In the genomic region with DNA sequence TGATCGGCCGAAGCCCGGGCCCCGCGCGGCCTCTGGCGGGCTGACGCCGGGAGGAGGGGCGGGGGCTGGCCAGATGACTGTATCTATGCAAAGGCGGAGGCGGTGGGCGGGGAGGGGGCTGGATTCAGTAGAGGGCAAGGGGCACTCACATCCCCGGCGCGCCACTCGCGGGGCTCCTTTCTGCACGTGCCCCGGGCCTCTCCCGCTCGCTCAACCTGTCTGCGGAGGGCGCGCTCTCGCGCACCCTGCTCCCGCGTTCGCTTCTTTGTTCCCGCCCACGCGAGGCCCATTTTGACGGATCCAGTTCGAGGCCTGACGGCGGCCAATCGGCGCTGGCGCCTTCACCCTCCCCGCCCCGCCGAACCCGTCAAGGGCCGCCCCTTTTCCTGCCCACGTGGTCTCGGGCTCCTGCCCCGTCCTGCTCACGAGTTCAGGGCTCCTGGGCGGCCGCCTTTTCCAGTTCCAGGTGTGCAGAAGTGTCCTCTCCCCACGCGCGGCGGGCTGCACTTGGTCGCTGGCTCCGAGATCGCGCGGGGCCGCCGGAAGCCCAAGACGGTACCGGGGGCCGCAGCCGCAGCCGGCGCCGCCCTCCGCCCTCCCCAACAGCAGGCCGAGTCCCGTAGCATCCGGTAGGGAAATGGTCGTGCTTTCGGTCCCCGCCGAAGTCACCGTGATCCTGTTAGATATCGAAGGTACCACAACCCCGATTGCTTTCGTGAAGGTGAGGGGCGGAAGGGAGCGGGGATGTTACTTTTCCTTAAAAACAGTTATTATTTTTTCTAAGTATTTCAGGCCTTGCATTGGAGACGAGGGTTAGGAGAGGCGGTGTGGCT, we compare ENCODE assay signal across 8 cellular contexts. TPM values are rescaled to one million over a fixed set of nuclear protein-coding genes. Genes with fewer than 3 reads are reported as not detected.
A peak's percentile ranks its signal among the peaks of the same experiment; 100 is the strongest.
DNase-seq lines count a peak whose midpoint lies in the region; ATAC-seq lines count a peak whose summit lies in the region.

A gene (plus strand): TSS at position 398 of the 833 bp plus-strand sequence. CDS start 240 bp downstream, at position 638.
A gene (minus strand): TSS at position 270 of the 833 bp plus-strand sequence. CDS start 772 bp downstream, outside the sequence.

- ATAC-seq in GM18499 (IDR thresholded peaks at IDR 0.05; ENCODE audit: insufficient read depth, unreplicated experiment) (peak; percentile 62), HG02943 (IDR thresholded peaks at IDR 0.05; ENCODE audit: low read depth, unreplicated experiment) (peak; percentile 76), right cardiac atrium (peak; percentile 91 to 93), aorta (ENCODE audit: low FRiP score) (peak; percentile 94)

- H3K27ac ChIP-seq in right cardiac atrium (ENCODE audit: low read length), result peak within 1 kb of the TSS; percentile 95
- peak within 1 kb of the TSS; percentile 97 for H3K27ac ChIP-seq in rectal smooth muscle tissue (ENCODE audit: low read depth, low read length)
- peak within 1 kb of the TSS; percentile 64 to 97 for H3K27ac ChIP-seq in aorta (ENCODE audit: low read depth in 1 of 2, low read length in 2 of 2)

- H3K27me3 ChIP-seq in right cardiac atrium (ENCODE audit: control insufficient read depth, insufficient read depth) (no peaks in the 10 kb centered on the region), rectal smooth muscle tissue (ENCODE audit: control insufficient read depth, insufficient read depth, low read length) (no peaks in the 10 kb centered on the region), aorta (ENCODE audit: control insufficient read depth in 1 of 2, insufficient read depth in 2 of 2, low read length in 1 of 2) (no peaks in the 10 kb centered on the region)

- H3K36me3 ChIP-seq in rectal smooth muscle tissue (ENCODE audit: control insufficient read depth, insufficient read depth, low read length) (peaks cover 14% of the 10 kb centered on the region), aorta (ENCODE audit: control insufficient read depth in 1 of 2, insufficient read depth in 2 of 2, low read length in 1 of 2) (peaks cover 1 to 3% of the 10 kb centered on the region in 2 donors)

- H3K4me1 ChIP-seq in right cardiac atrium (ENCODE audit: control insufficient read depth, insufficient read depth, low read length) (peaks cover 3% of the 10 kb centered on the region), rectal smooth muscle tissue (ENCODE audit: control insufficient read depth, insufficient read depth, low read length) (peaks cover 23% of the 10 kb centered on the region), aorta (ENCODE audit: control insufficient read depth in 1 of 2, insufficient read depth in 2 of 2, low read length in 2 of 2) (peaks cover 0 to 6% of the 10 kb centered on the region in 2 donors)

- DNase-seq in NCI-H187 treated with DMSO at 0.1 percent for 48 hours (lab: John Stamatoyannopoulos, UW) (peak; percentile 85), anterior cingulate cortex (lab: John Stamatoyannopoulos, UW) (peak; percentile 81 to 98 (median 96)), right cardiac atrium (peak; percentile 96 to 98 (median 98)), aorta (peak; percentile 98 to 99)

- H3K4me3 ChIP-seq in right cardiac atrium (ENCODE audit: low read length) (peak within 1 kb of the TSS; percentile 64), rectal smooth muscle tissue (ENCODE audit: low read length) (peak within 1 kb of the TSS; percentile 98), aorta (ENCODE audit: low read length in 2 of 2) (peak within 1 kb of the TSS; percentile 90 to 93)

- H3K9me3 ChIP-seq in right cardiac atrium (ENCODE audit: control insufficient read depth, low read length), result no peaks in the 10 kb centered on the region
- no peaks in the 10 kb centered on the region for H3K9me3 ChIP-seq in aorta (ENCODE audit: control insufficient read depth, low read length)

- under 1% methylated on average over 85 of the region's 85 CpGs for WGBS in right cardiac atrium
- WGBS in aorta, 2 donors, result 0% methylated on average over 69 to 85 of the region's 85 CpGs

- intact Hi-C loops in T-helper 2 cell treated with Interferon-gamma antibody and Interleukin-4, amounts not matched to agents 100 ng/mL and 5 ng/mL, for 36 hours (cut with micrococcal nuclease), result loop anchor here (1.0 to 5.0 kb wide), 4 partner anchors 32 to 682 kb away; a partner anchor contains a TSS
- intact Hi-C loops in right cardiac atrium (cut with DNase I), result no loop called here
- intact Hi-C loops in aorta (cut with DNase I), result loop anchor here (2.0 to 10.0 kb wide), 3 partner anchors 56 to 604 kb away; a partner anchor contains a TSS

- H3K9ac ChIP-seq in rectal smooth muscle tissue (ENCODE audit: low read length), result peak within 1 kb of the TSS; percentile 79

RNA-seq across cellular contexts. Expression of the first gene that starts in this region (rescaled TPM):
- 40.4 and 42.3 TPM in 2 replicates for total RNA-seq in T-helper 2 cell treated with Interferon-gamma antibody and Interleukin-4, amounts not matched to agents 100 ng/mL and 5 ng/mL, for 36 hours
- 10 to 100 TPM; 15.1 to 16.5 (median 15.7) TPM for total RNA-seq in right cardiac atrium
- polyA plus RNA-seq in right cardiac atrium, result 20.1 TPM
- 10 to 100 TPM; 17.1 to 17.3 TPM for total RNA-seq in aorta
- polyA plus RNA-seq in aorta, result 10 to 100 TPM; 18.0 to 24.4 TPM

RNA-seq across cellular contexts. Expression of the second gene that starts in this region (rescaled TPM):
- total RNA-seq in T-helper 2 cell treated with Interferon-gamma antibody and Interleukin-4, amounts not matched to agents 100 ng/mL and 5 ng/mL, for 36 hours, result 316 and 323 TPM in 2 replicates
- total RNA-seq in right cardiac atrium, result 100 to 1,000 TPM in 3 of 4 donors, 10 to 100 TPM in 1; 89.5 to 185 (median 138) TPM
- 181 TPM for polyA plus RNA-seq in right cardiac atrium
- total RNA-seq in aorta, result 100 to 1,000 TPM; 214 to 224 TPM
- 100 to 1,000 TPM; 239 to 303 TPM for polyA plus RNA-seq in aorta

Comparison
In these comparisons a context has a peak if more than half of its experiments do, and no peak if none do; other contexts are left out.
1. Peak in every context shown above with its lines: DNase-seq, ATAC-seq, H3K4me3 ChIP-seq and H3K27ac ChIP-seq.
2. intact Hi-C loops: an anchor here in T-helper 2 cell treated with Interferon-gamma antibody and Interleukin-4, amounts not matched to agents 100 ng/mL and 5 ng/mL, for 36 hours (1.0 to 5.0 kb wide) and aorta (2.0 to 10.0 kb wide); none called in right cardiac atrium.